ENCODE assay signal across 17 cellular contexts in the genomic region with DNA sequence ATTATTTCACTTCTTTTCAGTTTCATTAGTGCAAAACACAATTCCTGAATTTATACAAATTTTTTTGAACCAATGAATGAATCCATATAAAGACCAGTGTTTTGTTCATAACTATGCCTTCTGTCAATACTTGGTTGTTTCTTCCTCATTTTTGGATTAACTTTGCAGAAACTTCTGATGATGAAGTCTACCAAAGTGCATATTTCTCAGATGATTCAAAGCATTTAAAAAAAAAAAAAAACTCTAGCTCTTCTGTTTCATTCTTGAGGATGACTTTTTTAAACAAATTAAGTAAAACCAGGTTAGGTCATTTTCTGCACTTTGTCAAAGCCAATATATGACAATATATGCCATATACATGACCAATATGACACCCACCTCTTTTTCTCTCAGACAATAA.
DNase-seq lines count a peak whose midpoint lies in the region; TF ChIP-seq lines count a peak whose summit lies in the region.
"Had no signal": no experiment of that assay in that cellular context is flagged by ENCODE, and none has a peak within 500 bp of the region (broad histone marks: within the 10 kb centered on the region; RNA-seq: fewer than 3 reads in every experiment).

No MANE protein-coding gene starts in this region.

- intact Hi-C loops in colonic mucosa (cut with DNase I): no loop called here

- no peak for TF ChIP-seq CTCF in AG09319 (IDR thresholded peaks at IDR 0.05; ENCODE audit: low read depth, low read length)
- TF ChIP-seq CTCF in epithelial cell of esophagus (IDR thresholded peaks at IDR 0.05; ENCODE audit: insufficient read depth, low read depth, low read length, missing control alignments): no peak
- no peak for TF ChIP-seq CTCF in GM13976 (IDR thresholded peaks at IDR 0.05; ENCODE audit: borderline replicate concordance, control extremely low read depth, extremely low read depth, insufficient read depth, missing control alignments)
- no peak for TF ChIP-seq CTCF in colonic mucosa (IDR thresholded peaks at IDR 0.05)

- H3K27me3 ChIP-seq in colonic mucosa: no peaks in the 10 kb centered on the region
- H3K27me3 ChIP-seq: gastroesophageal sphincter, right atrium auricular region, uterus had no signal

- no peaks in the 10 kb centered on the region for H3K36me3 ChIP-seq in colonic mucosa
- H3K36me3 ChIP-seq: gastroesophageal sphincter, right atrium auricular region, uterus had no signal

- H3K9me3 ChIP-seq in colonic mucosa: no peaks in the 10 kb centered on the region
- H3K9me3 ChIP-seq: gastroesophageal sphincter, right atrium auricular region, uterus had no signal

- peak; percentile 20 for DNase-seq in AG09319 (ENCODE audit: extremely low read depth, low read depth)
- DNase-seq in OCI-M1 (lab: John Stamatoyannopoulos, UW): peak; percentile 5
- peak; percentile 7 for DNase-seq in epithelial cell of esophagus (ENCODE audit: low read depth)
- DNase-seq in non-pigmented ciliary epithelial cell (ENCODE audit: low read depth): peak; percentile 27
- DNase-seq in GM13976 (ENCODE audit: low spot score): no peak
- DNase-seq in NCI-H146 treated with DMSO at 0.1 percent for 48 hours (lab: John Stamatoyannopoulos, UW; ENCODE audit: unreplicated experiment): no peak
- no peak for DNase-seq in colonic mucosa
- DNase-seq in NCI-H345 (lab: John Stamatoyannopoulos, UW): no peak
- DNase-seq: activated naive CD4-positive, alpha-beta T cell treated with anti-CD3 and anti-CD28 coated beads, Interleukin-2, amount 50 U/mL, for 16 hours; activated T-cell treated with anti-CD3 and anti-CD28 coated beads, Interleukin-2, amount 50 U/mL, for 4 hours; DMS79 treated with DMSO at 0.1 percent for 48 hours; NCI-H1436; uterus had no signal

- no peak overlapping the region for H3K27ac ChIP-seq in colonic mucosa
- H3K27ac ChIP-seq: coronary artery, gastroesophageal sphincter, right atrium auricular region, uterus had no signal

- in situ Hi-C loops in GM13976 (cut with MboI; ENCODE audit: low sequenced_read_pairs, unreplicated experiment): no loop called here

- H3K9ac ChIP-seq in colonic mucosa (ENCODE audit: low read depth in 2 of 2, low read length in 2 of 2): no peak overlapping the region

- no peaks in the 10 kb centered on the region for H3K4me1 ChIP-seq in colonic mucosa
- H3K4me1 ChIP-seq: gastroesophageal sphincter, right atrium auricular region, uterus had no signal

- H3K4me3 ChIP-seq in epithelial cell of esophagus (ENCODE audit: low read length) (no peak overlapping the region), colonic mucosa (no peak overlapping the region)
- H3K4me3 ChIP-seq: coronary artery, gastroesophageal sphincter, lung, right atrium auricular region, uterus had no signal

Comparison
In these comparisons a context has a peak if more than half of its experiments do, and no peak if none do; other contexts are left out.
1. DNase-seq: peak in AG09319 (single experiment), OCI-M1 (single experiment), epithelial cell of esophagus (single experiment) and non-pigmented ciliary epithelial cell (single experiment); none in GM13976 (single experiment), NCI-H146 treated with DMSO at 0.1 percent for 48 hours (single experiment), colonic mucosa (single experiment) and NCI-H345 (single experiment).